ENCODE assay signal across 14 cellular contexts in the genomic region with DNA sequence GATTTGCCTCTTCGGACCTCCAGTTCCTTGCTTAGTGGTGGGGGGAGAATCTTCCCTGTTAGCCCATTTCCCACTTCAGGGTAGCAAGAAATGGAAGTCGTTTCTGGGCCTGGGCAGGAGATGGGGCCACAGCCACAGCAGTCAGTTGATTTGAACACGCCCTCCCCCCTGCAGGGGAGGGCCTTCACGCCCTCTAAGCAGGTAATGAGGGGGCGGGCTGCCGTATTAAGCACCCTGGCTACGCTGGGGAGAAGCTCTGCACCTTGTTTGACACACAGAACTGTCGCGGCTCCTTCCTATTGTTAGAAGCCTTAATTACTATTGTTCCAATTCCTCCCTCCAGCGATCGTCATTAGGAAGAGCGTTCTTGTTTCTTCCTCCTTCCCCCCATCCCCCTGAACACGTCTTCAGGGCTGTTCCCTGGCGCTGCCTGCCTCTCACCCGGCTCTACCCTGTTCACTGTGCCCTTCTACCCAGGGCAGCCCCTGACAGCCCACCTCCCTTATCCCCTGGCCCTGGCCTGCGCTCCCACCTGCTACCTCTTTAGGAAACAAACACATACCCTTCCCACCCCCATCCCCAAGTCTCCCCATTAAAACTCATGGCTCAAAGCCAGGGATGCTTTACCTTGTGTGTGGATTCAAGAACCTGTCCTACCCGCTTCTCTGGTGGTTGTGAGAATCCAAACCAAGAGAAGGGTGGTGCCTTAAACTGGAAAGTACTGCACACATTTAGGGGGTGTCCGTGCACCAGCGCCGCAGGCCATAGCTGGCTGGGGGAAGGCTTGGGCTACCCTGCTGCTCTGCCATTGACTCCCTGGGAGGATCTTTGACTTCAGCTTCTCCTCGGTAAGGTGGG.
DNase-seq lines count a peak whose midpoint lies in the region; ATAC-seq and TF ChIP-seq lines count a peak whose summit lies in the region.
"Had no signal": no experiment of that assay in that cellular context is flagged by ENCODE, and none has a peak within 500 bp of the region (broad histone marks: within the 10 kb centered on the region; RNA-seq: fewer than 3 reads in every experiment).

No MANE protein-coding gene starts in this region.

- H3K4me1 ChIP-seq in heart left ventricle, result peaks cover 17 to 85% (median 61%) of the 10 kb centered on the region in 12 donors
- peaks cover 27% of the 10 kb centered on the region for H3K4me1 ChIP-seq in suprapubic skin

- 63 to 73% (median 68%) methylated on average over 20 to 21 of the region's 21 CpGs for WGBS in heart left ventricle, 4 donors
- 88% methylated on average over 20 of the region's 21 CpGs for WGBS in suprapubic skin

- intact Hi-C loops in heart left ventricle (cut with DNase I) (loop anchor here in 2 of 10 donors (5.0 kb wide), 2 partner anchors 38 to 58 kb away; no protein-coding TSS in a partner anchor), cardiac septum (cut with DNase I) (no loop called here)

- H3K9me3 ChIP-seq in heart left ventricle (no peaks in the 10 kb centered on the region), suprapubic skin (no peaks in the 10 kb centered on the region)
- H3K9me3 ChIP-seq: upper lobe of right lung had no signal

- DNase-seq in heart left ventricle (no peak), cardiac septum (ENCODE audit: low spot score) (no peak), NCI-H2171 (lab: John Stamatoyannopoulos, UW) (peak; percentile 78), ureter (ENCODE audit: low spot score) (peak; percentile 62), NK-92 (lab: John Stamatoyannopoulos, UW; ENCODE audit: unreplicated experiment) (no peak), suprapubic skin (ENCODE audit: low spot score in 2 of 2) (no peak), hippocampal formation (lab: John Stamatoyannopoulos, UW) (no peak)
- DNase-seq: activated T-cell treated with anti-CD3 and anti-CD28 coated beads, Interleukin-2, amount 50 U/mL, for 72 hours; aorta; EL; natural killer cell; upper lobe of right lung had no signal

- no peak for TF ChIP-seq EP300 in suprapubic skin (IDR thresholded peaks at IDR 0.05)

- H3K27ac ChIP-seq in heart left ventricle (peak overlapping the region in 11 of 12 donors; percentile 26 to 92 (median 81)), suprapubic skin (no peak overlapping the region)
- H3K27ac ChIP-seq: upper lobe of right lung had no signal

- H3K36me3 ChIP-seq in heart left ventricle, result peaks cover 0 to 27% (median 7%) of the 10 kb centered on the region in 9 donors
- no peaks in the 10 kb centered on the region for H3K36me3 ChIP-seq in suprapubic skin
- H3K36me3 ChIP-seq: upper lobe of right lung had no signal

- no peak overlapping the region for H3K4me3 ChIP-seq in heart left ventricle
- no peak overlapping the region for H3K4me3 ChIP-seq in suprapubic skin
- H3K4me3 ChIP-seq: smooth muscle cell, upper lobe of right lung had no signal

- no peak for TF ChIP-seq CTCF in heart left ventricle (IDR thresholded peaks at IDR 0.05)
- no peak for TF ChIP-seq CTCF in suprapubic skin (IDR thresholded peaks at IDR 0.05)

- TF ChIP-seq POLR2A in heart left ventricle (IDR thresholded peaks at IDR 0.05) (no peak), suprapubic skin (IDR thresholded peaks at IDR 0.05) (no peak)

- H3K27me3 ChIP-seq in heart left ventricle (no peaks in the 10 kb centered on the region), suprapubic skin (no peaks in the 10 kb centered on the region)
- H3K27me3 ChIP-seq: upper lobe of right lung had no signal

- ATAC-seq in heart left ventricle (no peak), esophagus mucosa (peak; percentile 70)
- ATAC-seq: activated T-cell treated with anti-CD3 and anti-CD28 coated beads, Interleukin-2, amount 50 U/mL, for 72 hours; natural killer cell; upper lobe of right lung had no signal

Comparison
In these comparisons a context has a peak if more than half of its experiments do, and no peak if none do; other contexts are left out.
1. DNase-seq: peak in NCI-H2171 (single experiment) and ureter (single experiment); none in heart left ventricle (0 of 5), cardiac septum (single experiment), NK-92 (single experiment), suprapubic skin (0 of 2) and hippocampal formation (0 of 2).